Comparison of ENCODE assay signal across 8 cellular contexts in genomic region chr3:9067352-9067975, GRCh38.
DNase-seq lines count a peak whose midpoint lies in the region; ATAC-seq and TF ChIP-seq lines count a peak whose summit lies in the region.

No MANE protein-coding gene starts in this region.

- 26% methylated on average over 13 of the region's 13 CpGs for WGBS in right cardiac atrium

- H3K36me3 Mint-ChIP-seq in activated CD4-positive, alpha-beta T cell treated with anti-CD3 and anti-CD28 coated beads, Interleukin-2, amount 10 ng/mL, durations not matched to agents 7 days and 5 days (ENCODE audit: low read depth), result no peaks in the 10 kb centered on the region

- peak; percentile 48 for DNase-seq in activated CD4-positive, alpha-beta T cell treated with anti-CD3 and anti-CD28 coated beads, Interleukin-2, amount 10 ng/mL, durations not matched to agents 7 days and 5 days
- no peak for DNase-seq in activated CD4-positive, alpha-beta T cell treated with anti-CD3 and anti-CD28 coated beads, Interleukin-2, amount 50 U/mL, for 4 hours
- DNase-seq in NCI-H510A treated with DMSO at 0.1 percent for 48 hours (lab: John Stamatoyannopoulos, UW) (peak; percentile 9), ascending aorta (ENCODE audit: low spot score in 2 of 2) (peak in 1 of 2 donors; percentile 69), right cardiac atrium (peak in 2 of 3 donors; percentile 31 to 77), skeletal muscle cell (ENCODE audit: low read depth) (peak; percentile 30), GF-D8 (lab: John Stamatoyannopoulos, UW) (no peak)

- peak; percentile 67 to 95 (median 81) for TF ChIP-seq CTCF in ascending aorta (IDR thresholded peaks at IDR 0.05)

- H3K4me1 ChIP-seq in ascending aorta, result no peaks in the 10 kb centered on the region
- H3K4me1 ChIP-seq in right cardiac atrium (ENCODE audit: control insufficient read depth, insufficient read depth, low read length), result peaks cover 3% of the 10 kb centered on the region

- H3K27me3 Mint-ChIP-seq in activated CD4-positive, alpha-beta T cell treated with anti-CD3 and anti-CD28 coated beads, Interleukin-2, amount 10 ng/mL, durations not matched to agents 7 days and 5 days, result peaks cover 1% of the 10 kb centered on the region

- no peaks in the 10 kb centered on the region for H3K9me3 ChIP-seq in ascending aorta
- H3K9me3 ChIP-seq in right cardiac atrium (ENCODE audit: control insufficient read depth, low read length), result no peaks in the 10 kb centered on the region

- H3K36me3 ChIP-seq in ascending aorta, result no peaks in the 10 kb centered on the region

- no peak overlapping the region for H3K4me3 Mint-ChIP-seq in activated CD4-positive, alpha-beta T cell treated with anti-CD3 and anti-CD28 coated beads, Interleukin-2, amount 10 ng/mL, durations not matched to agents 7 days and 5 days

- H3K4me1 Mint-ChIP-seq in activated CD4-positive, alpha-beta T cell treated with anti-CD3 and anti-CD28 coated beads, Interleukin-2, amount 10 ng/mL, durations not matched to agents 7 days and 5 days, result no peaks in the 10 kb centered on the region

- CTCF ChIA-PET in activated CD4-positive, alpha-beta T cell treated with anti-CD3 and anti-CD28 coated beads, Interleukin-2, amount 10 ng/mL, durations not matched to agents 7 days and 5 days (lab: Charles Lee), result interaction anchor here (0.7 kb wide), 1 partner anchor 433 kb away, joined by 3 read pairs; no protein-coding TSS in a partner anchor

- POLR2A ChIA-PET in activated CD4-positive, alpha-beta T cell treated with anti-CD3 and anti-CD28 coated beads, Interleukin-2, amount 10 ng/mL, durations not matched to agents 7 days and 5 days (lab: Charles Lee), result no interaction called here

- no peak overlapping the region for H3K27ac ChIP-seq in ascending aorta
- no peak overlapping the region for H3K27ac ChIP-seq in right cardiac atrium (ENCODE audit: low read length)

- no peaks in the 10 kb centered on the region for H3K27me3 ChIP-seq in ascending aorta
- H3K27me3 ChIP-seq in right cardiac atrium (ENCODE audit: control insufficient read depth, insufficient read depth), result no peaks in the 10 kb centered on the region

- ATAC-seq in HG02642 (IDR thresholded peaks at IDR 0.05; ENCODE audit: poor library complexity, unreplicated experiment) (peak; percentile 54), right cardiac atrium (peak; percentile 71 to 72)

- intact Hi-C loops in ascending aorta (cut with DNase I), result loop anchor here (1.0 kb wide), 2 partner anchors 79 to 96 kb away; no protein-coding TSS in a partner anchor
- intact Hi-C loops in right cardiac atrium (cut with DNase I), result loop anchor here (2.0 to 5.0 kb wide), 5 partner anchors 70 to 235 kb away; no protein-coding TSS in a partner anchor

- H3K27ac Mint-ChIP-seq in activated CD4-positive, alpha-beta T cell treated with anti-CD3 and anti-CD28 coated beads, Interleukin-2, amount 10 ng/mL, durations not matched to agents 7 days and 5 days, result no peak overlapping the region

- H3K4me3 ChIP-seq in ascending aorta (no peak overlapping the region), right cardiac atrium (ENCODE audit: low read length) (no peak overlapping the region), skeletal muscle cell (ENCODE audit: low read depth, low read length) (no peak overlapping the region)

- peaks cover 4% of the 10 kb centered on the region for H3K9me3 Mint-ChIP-seq in activated CD4-positive, alpha-beta T cell treated with anti-CD3 and anti-CD28 coated beads, Interleukin-2, amount 10 ng/mL, durations not matched to agents 7 days and 5 days

Comparison
In these comparisons a context has a peak if more than half of its experiments do, and no peak if none do; other contexts are left out.
1. DNase-seq: peak in activated CD4-positive, alpha-beta T cell treated with anti-CD3 and anti-CD28 coated beads, Interleukin-2, amount 10 ng/mL, durations not matched to agents 7 days and 5 days (single experiment), NCI-H510A treated with DMSO at 0.1 percent for 48 hours (single experiment), right cardiac atrium (2 of 3) and skeletal muscle cell (single experiment); none in activated CD4-positive, alpha-beta T cell treated with anti-CD3 and anti-CD28 coated beads, Interleukin-2, amount 50 U/mL, for 4 hours (0 of 2) and GF-D8 (single experiment).